ENCODE assay signal across 1 cellular context in genomic region chr7:100270915-100271593, GRCh38.
TF ChIP-seq lines count a peak whose summit lies in the region.

No MANE protein-coding gene starts in this region.

TF ChIP-seq in SK-N-SH, 30 proteins besides CTCF, POLR2A, EP300 and RAD21:
- TF ChIP-seq MAX (IDR thresholded peaks at IDR 0.05; ENCODE audit: low read depth) = 0 out of 2 replicates have a peak, but pooled peaks have one; percentile 32
